1 cellular context compared by ENCODE assay signal in genomic region chr17:75270218-75270965, GRCh38.
TF ChIP-seq lines count a peak whose summit lies in the region.

No MANE protein-coding gene starts in this region.

TF ChIP-seq in HCT116, 20 proteins besides CTCF, POLR2A, EP300 and RAD21 (continued from another document):
- TF ChIP-seq ZBTB33 (IDR thresholded peaks at IDR 0.05; ENCODE audit: extremely low read depth, insufficient replicate concordance, low read length), result no peak
